Comparison of ENCODE assay signal across 8 cellular contexts in genomic region chr3:117553461-117553860, GRCh38.
DNase-seq lines count a peak whose midpoint lies in the region; ATAC-seq and TF ChIP-seq lines count a peak whose summit lies in the region.
"Had no signal": no experiment of that assay in that cellular context is flagged by ENCODE, and none has a peak within 500 bp of the region (broad histone marks: within the 10 kb centered on the region; RNA-seq: fewer than 3 reads in every experiment).

No MANE protein-coding gene starts in this region.

- H3K4me1 ChIP-seq in HAP-1 = no peaks in the 10 kb centered on the region

- POLR2A ChIA-PET in RWPE1 (lab: Yijun Ruan, JAX; ENCODE audit: low non-redundant PET) = no interaction called here

- no peaks in the 10 kb centered on the region for H3K36me3 ChIP-seq in HAP-1 (replicated peaks)

- no peak overlapping the region for H3K4me3 ChIP-seq in HAP-1

- H3K4me1 Mint-ChIP-seq in stimulated activated naive B cell treated with anti-CD40 and anti-IgM and Interleukin-4, amounts not matched to agents 10 μg/mL and 1 μg/mL and 100 μg/mL, for 72 hours = no peaks in the 10 kb centered on the region
- no peaks in the 10 kb centered on the region for H3K4me1 Mint-ChIP-seq in activated naive CD8-positive, alpha-beta T cell treated with anti-CD3 and anti-CD28 coated beads, Interleukin-2, amount 50 U/mL, for 24 hours

- H3K9me3 Mint-ChIP-seq in stimulated activated naive B cell treated with anti-CD40 and anti-IgM and Interleukin-4, amounts not matched to agents 10 μg/mL and 1 μg/mL and 100 μg/mL, for 72 hours = no peaks in the 10 kb centered on the region
- peaks cover 11% of the 10 kb centered on the region for H3K9me3 Mint-ChIP-seq in activated naive CD8-positive, alpha-beta T cell treated with anti-CD3 and anti-CD28 coated beads, Interleukin-2, amount 50 U/mL, for 24 hours

- no peak for TF ChIP-seq CTCF in RWPE1 (conservative IDR thresholded peaks at IDR 0.05; ENCODE audit: low read depth)

- no peak overlapping the region for H3K4me3 Mint-ChIP-seq in stimulated activated naive B cell treated with anti-CD40 and anti-IgM and Interleukin-4, amounts not matched to agents 10 μg/mL and 1 μg/mL and 100 μg/mL, for 72 hours
- no peak overlapping the region for H3K4me3 Mint-ChIP-seq in activated naive CD8-positive, alpha-beta T cell treated with anti-CD3 and anti-CD28 coated beads, Interleukin-2, amount 50 U/mL, for 24 hours
- H3K4me3 Mint-ChIP-seq: T-helper 1 cell treated with Interleukin-12 subunit alpha and Interleukin-12 subunit beta and Interleukin-4 antibody, amounts not matched to agents 30 μg/mL and 1 μg/mL, for 36 hours had no signal

- no peaks in the 10 kb centered on the region for H3K36me3 Mint-ChIP-seq in stimulated activated naive B cell treated with anti-CD40 and anti-IgM and Interleukin-4, amounts not matched to agents 10 μg/mL and 1 μg/mL and 100 μg/mL, for 72 hours
- H3K36me3 Mint-ChIP-seq in activated naive CD8-positive, alpha-beta T cell treated with anti-CD3 and anti-CD28 coated beads, Interleukin-2, amount 50 U/mL, for 24 hours (ENCODE audit: low read depth) = no peaks in the 10 kb centered on the region

- peak; percentile 23 for DNase-seq in RWPE1 (ENCODE audit: low spot score)
- no peak for DNase-seq in stimulated activated naive B cell treated with anti-CD40 and anti-IgM and Interleukin-4, amounts not matched to agents 10 μg/mL and 1 μg/mL and 100 μg/mL, for 72 hours
- no peak for DNase-seq in activated CD8-positive, alpha-beta memory T cell treated with anti-CD3 and anti-CD28 coated beads, Interleukin-2, amount 50 U/mL, for 48 hours
- DNase-seq in HAP-1 (ENCODE audit: low spot score in 2 of 2) = no peak
- no peak for DNase-seq in activated naive CD8-positive, alpha-beta T cell treated with anti-CD3 and anti-CD28 coated beads, Interleukin-2, amount 50 U/mL, for 24 hours

- H3K27ac ChIP-seq in RWPE1 = no peak overlapping the region

- no peaks in the 10 kb centered on the region for H3K27me3 ChIP-seq in HAP-1 (ENCODE audit: low read depth)

- ATAC-seq in GM19397 (IDR thresholded peaks at IDR 0.05; ENCODE audit: unreplicated experiment) (peak; percentile 86), HG03045 (IDR thresholded peaks at IDR 0.05; ENCODE audit: unreplicated experiment) (peak; percentile 53)
- ATAC-seq in stimulated activated naive B cell treated with anti-CD40 and anti-IgM and Interleukin-4, amounts not matched to agents 10 μg/mL and 1 μg/mL and 100 μg/mL, for 72 hours (replicated peaks) = peak; percentile 87 to 94
- no peak for ATAC-seq in activated naive CD8-positive, alpha-beta T cell treated with anti-CD3 and anti-CD28 coated beads, Interleukin-2, amount 50 U/mL, for 24 hours

- no peaks in the 10 kb centered on the region for H3K9me3 ChIP-seq in HAP-1

- no peak overlapping the region for H3K27ac Mint-ChIP-seq in stimulated activated naive B cell treated with anti-CD40 and anti-IgM and Interleukin-4, amounts not matched to agents 10 μg/mL and 1 μg/mL and 100 μg/mL, for 72 hours
- H3K27ac Mint-ChIP-seq in activated naive CD8-positive, alpha-beta T cell treated with anti-CD3 and anti-CD28 coated beads, Interleukin-2, amount 50 U/mL, for 24 hours = no peak overlapping the region
- H3K27ac Mint-ChIP-seq: T-helper 1 cell treated with Interleukin-12 subunit alpha and Interleukin-12 subunit beta and Interleukin-4 antibody, amounts not matched to agents 30 μg/mL and 1 μg/mL, for 36 hours had no signal

- H3K27me3 Mint-ChIP-seq in stimulated activated naive B cell treated with anti-CD40 and anti-IgM and Interleukin-4, amounts not matched to agents 10 μg/mL and 1 μg/mL and 100 μg/mL, for 72 hours = no peaks in the 10 kb centered on the region
- H3K27me3 Mint-ChIP-seq in activated naive CD8-positive, alpha-beta T cell treated with anti-CD3 and anti-CD28 coated beads, Interleukin-2, amount 50 U/mL, for 24 hours = no peaks in the 10 kb centered on the region

- CTCF ChIA-PET in RWPE1 (lab: Yijun Ruan, JAX) = no interaction called here

- in situ Hi-C loops in HAP-1 (cut with MboI; ENCODE audit: low sequenced_read_pairs) = no loop called here
